ENCODE assay signal across 9 cellular contexts in the genomic region with DNA sequence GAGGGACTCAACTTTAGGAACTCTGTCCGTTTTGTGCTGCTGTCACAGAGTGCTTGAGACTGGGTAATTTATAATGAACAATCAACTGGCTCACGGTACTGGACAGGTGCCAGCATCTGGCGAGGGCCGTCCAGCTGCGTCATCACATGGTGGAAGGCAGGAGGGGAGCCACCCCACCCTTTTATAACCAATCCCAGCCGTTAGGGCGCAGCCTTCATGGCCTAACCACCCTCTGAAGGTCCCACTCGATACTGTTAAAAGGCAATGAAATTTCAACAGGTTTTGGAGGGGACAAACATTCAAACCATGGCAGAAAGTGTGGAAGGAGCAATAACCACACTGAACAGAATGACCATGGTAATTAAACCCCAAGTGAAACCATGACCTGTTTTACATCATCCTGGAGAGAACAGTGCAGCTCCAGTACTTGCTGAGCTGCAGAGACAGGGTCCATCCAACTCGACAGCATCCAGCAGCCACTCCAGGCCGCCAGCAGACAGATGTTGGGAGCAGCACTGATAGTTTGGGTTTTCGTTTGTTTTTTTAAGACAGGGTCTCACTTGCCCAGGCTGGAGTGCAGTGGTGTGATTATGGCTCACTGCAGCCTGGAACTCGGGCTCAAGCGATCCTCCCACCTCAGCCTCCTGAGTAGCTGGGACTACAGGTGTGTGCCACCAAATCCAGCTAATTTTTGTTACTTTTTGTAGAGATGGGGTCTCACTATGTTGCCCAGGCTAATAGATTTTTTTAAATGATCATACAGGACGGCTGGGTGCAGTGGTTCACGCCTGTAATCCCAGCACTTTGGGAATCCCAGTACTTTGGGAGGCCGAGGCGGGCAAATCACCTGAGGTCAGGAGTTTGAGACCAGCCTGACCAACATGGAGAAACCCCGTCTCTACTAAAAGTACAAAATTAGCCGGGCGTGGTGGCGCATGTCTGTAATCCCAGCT. TPM values are rescaled to one million over a fixed set of nuclear protein-coding genes. Genes with fewer than 3 reads are reported as not detected.
A peak's percentile ranks its signal among the peaks of the same experiment; 100 is the strongest.
DNase-seq lines count a peak whose midpoint lies in the region; ATAC-seq and TF ChIP-seq lines count a peak whose summit lies in the region.
"Had no signal": no experiment of that assay in that cellular context is flagged by ENCODE, and none has a peak within 500 bp of the region (broad histone marks: within the 10 kb centered on the region; RNA-seq: fewer than 3 reads in every experiment).

No MANE protein-coding gene starts in this region.

- RAD21 ChIA-PET in HCT116 (lab: Charles Lee; ENCODE audit: low non-redundant PET in 1 of 2, low total read pairs in 2 of 2, uncharacterized antibody in 2 of 2, unreplicated experiment in 2 of 2) = no interaction called here

- no peaks in the 10 kb centered on the region for H3K9me2 ChIP-seq in HCT116 (ENCODE audit: insufficient read depth)

- H3K9me3 ChIP-seq in HCT116 (ENCODE audit: control insufficient read depth in 1 of 2, insufficient read depth in 1 of 2, low read depth in 1 of 2, low read length in 2 of 2) = no peaks in the 10 kb centered on the region
- H3K9me3 ChIP-seq in RWPE2 (ENCODE audit: severe bottlenecking) = no peaks in the 10 kb centered on the region
- no peaks in the 10 kb centered on the region for H3K9me3 ChIP-seq in gastroesophageal sphincter
- H3K9me3 ChIP-seq in transverse colon = no peaks in the 10 kb centered on the region

- CTCF ChIA-PET in HCT116 (lab: Charles Lee) = interaction anchor here (1.2 kb wide), 1 partner anchor 11 kb away, joined by 3 read pairs; the partner anchor contains the start of gene CHMP6

- intact Hi-C loops in HCT116 (cut with micrococcal nuclease) = no loop called here
- intact Hi-C loops in transverse colon (cut with DNase I; ENCODE audit: low total_unique reads) = no loop called here

- WGBS in gastroesophageal sphincter (ENCODE audit: low coverage in 1 of 2), 2 donors = 16 to 49% methylated on average over 12 to 13 of the region's 21 CpGs
- 5 to 39% methylated on average over 11 to 21 of the region's 21 CpGs for WGBS in transverse colon (ENCODE audit: low coverage in 1 of 2), 2 donors

- POLR2A ChIA-PET in HCT116 (lab: Charles Lee) = no interaction called here

- ATAC-seq in HCT116 (peak; percentile 60), RWPE2 (ENCODE audit: low read depth) (peak; percentile 57), gastroesophageal sphincter (peak; percentile 60), HG03025 (IDR thresholded peaks at IDR 0.05; ENCODE audit: low FRiP score, unreplicated experiment) (no peak)

- DNase-seq in Ammon's horn (ENCODE audit: low spot score) (peak; percentile 61), HCT116 (ENCODE audit: low read depth, low spot score) (no peak), RWPE2 (ENCODE audit: low spot score) (no peak), transverse colon (peak; percentile 93), retina (no peak)
- DNase-seq in stimulated activated naive CD4-positive, alpha-beta T cell treated with Interleukin-2 at 50 U/mL for 16 hours (lab: John Stamatoyannopoulos, UW) = no peak
- DNase-seq: activated B cell treated with CpG ODN at 0.5 μM for 24 hours had no signal

- TF ChIP-seq EP300 in gastroesophageal sphincter (IDR thresholded peaks at IDR 0.05) (no peak), transverse colon (IDR thresholded peaks at IDR 0.05; ENCODE audit: low read depth) (peak; percentile 15)

- H3K27me3 ChIP-seq in HCT116 (ENCODE audit: insufficient read depth, low read length) (peaks cover 12% of the 10 kb centered on the region), RWPE2 (ENCODE audit: insufficient read depth, poor library complexity, severe bottlenecking) (peaks cover 40% of the 10 kb centered on the region), gastroesophageal sphincter (peaks cover 34% of the 10 kb centered on the region), transverse colon (peaks cover 33% of the 10 kb centered on the region)

- H3K79me2 ChIP-seq in HCT116 (ENCODE audit: insufficient read depth, low read length) = no peaks in the 10 kb centered on the region

- H3K4me2 ChIP-seq in HCT116 (ENCODE audit: low read length) = peak overlapping the region; percentile 30

- H4K20me1 ChIP-seq in HCT116 (ENCODE audit: insufficient read depth) = no peaks in the 10 kb centered on the region

- in situ Hi-C loops in transverse colon (cut with MboI; ENCODE audit: low pct_ligation_motif_present in 1 of 4, low pct_unique_long_range_greater_than_20kb in 1 of 4, low sequenced_read_pairs in 3 of 4) = no loop called here

- TSS peak; percentile 27 for BruUV-seq in HCT116 (replicated peaks; lab: Mats Ljungman, UMichigan)

- no peak overlapping the region for H3K27ac ChIP-seq in HCT116 (ENCODE audit: low read depth, low read length)
- no peak overlapping the region for H3K27ac ChIP-seq in RWPE2 (ENCODE audit: poor library complexity, severe bottlenecking)
- H3K27ac ChIP-seq in gastroesophageal sphincter = no peak overlapping the region
- H3K27ac ChIP-seq in transverse colon = peak overlapping the region; percentile 64 to 84 (median 80)

- TF ChIP-seq RAD21 in HCT116 (IDR thresholded peaks at IDR 0.05; ENCODE audit: low read depth) = no peak

- no peak overlapping the region for H2AFZ ChIP-seq in HCT116 (ENCODE audit: low read depth, low read length, poor library complexity, severe bottlenecking)

- TF ChIP-seq CTCF in HCT116 (IDR thresholded peaks at IDR 0.05 in 2 of 3, conservative IDR thresholded peaks at IDR 0.05 in 1 of 3; ENCODE audit: borderline replicate concordance in 1 of 3, insufficient read depth in 1 of 3, low read depth in 2 of 3, low read length in 2 of 3) = no peak
- TF ChIP-seq CTCF in RWPE2 (IDR thresholded peaks at IDR 0.05; ENCODE audit: poor library complexity, severe bottlenecking) = no peak
- no peak for TF ChIP-seq CTCF in gastroesophageal sphincter (IDR thresholded peaks at IDR 0.05)
- TF ChIP-seq CTCF in transverse colon (IDR thresholded peaks at IDR 0.05) = no peak

- H3K9ac ChIP-seq in HCT116 (ENCODE audit: low read length) = no peak overlapping the region

- H3K4me1 ChIP-seq in HCT116 (ENCODE audit: control insufficient read depth in 1 of 2, insufficient read depth in 2 of 2, low read length in 2 of 2) (peaks cover 8 to 16% of the 10 kb centered on the region in 2 experiments), RWPE2 (ENCODE audit: insufficient read depth, poor library complexity, severe bottlenecking) (peaks cover 7% of the 10 kb centered on the region), gastroesophageal sphincter (peaks cover 0 to 33% (median 12%) of the 10 kb centered on the region in 3 donors), transverse colon (peaks cover 27 to 54% (median 52%) of the 10 kb centered on the region in 4 donors)

- peaks cover 14% of the 10 kb centered on the region in 2 experiments; a peak in 3 of 4 replicates for H3K36me3 ChIP-seq in HCT116 (ENCODE audit: control insufficient read depth in 1 of 2, insufficient read depth in 2 of 2, low read length in 2 of 2)
- peaks cover 15% of the 10 kb centered on the region; the same call in 1 of the 2 replicates for H3K36me3 ChIP-seq in RWPE2 (ENCODE audit: low read depth)
- H3K36me3 ChIP-seq in gastroesophageal sphincter = peaks cover 0 to 27% of the 10 kb centered on the region in 2 donors
- peaks cover 0 to 17% (median 2%) of the 10 kb centered on the region in 4 donors for H3K36me3 ChIP-seq in transverse colon

- TF ChIP-seq POLR2A in HCT116 (IDR thresholded peaks at IDR 0.05; ENCODE audit: borderline replicate concordance, extremely low read depth, insufficient read depth, insufficient read length) (no peak), gastroesophageal sphincter (IDR thresholded peaks at IDR 0.05) (no peak), transverse colon (IDR thresholded peaks at IDR 0.05) (no peak)

- H3K4me3 ChIP-seq in HCT116 (replicated peaks in 1 of 2; ENCODE audit: low read depth in 1 of 2, low read length in 2 of 2) = no peak overlapping the region
- H3K4me3 ChIP-seq in RWPE2 (ENCODE audit: severe bottlenecking) = no peak overlapping the region
- H3K4me3 ChIP-seq in gastroesophageal sphincter = no peak overlapping the region
- no peak overlapping the region for H3K4me3 ChIP-seq in transverse colon

TF ChIP-seq in HCT116, 20 proteins besides CTCF, POLR2A, EP300 and RAD21:
- TF ChIP-seq CBX3 (IDR thresholded peaks at IDR 0.05; ENCODE audit: low read depth) (no peak), ZBTB33 (IDR thresholded peaks at IDR 0.05; ENCODE audit: extremely low read depth, insufficient replicate concordance, low read length) (no peak), SRF (IDR thresholded peaks at IDR 0.05; ENCODE audit: low read depth) (no peak), POLR2AphosphoS5 (IDR thresholded peaks at IDR 0.05; ENCODE audit: low read depth, low read length) (peak; percentile 30; the same call in 1 of the 2 replicates), EZH2 (IDR thresholded peaks at IDR 0.05) (no peak)

RNA-seq across cellular contexts. Expression of gene CHMP6, which starts 11.0 kb away (rescaled TPM):
- total RNA-seq in HCT116 (2021; ENCODE audit: unreplicated experiment) (22.0 TPM), gastroesophageal sphincter (10 to 100 TPM; 17.6 to 26.0 (median 19.0) TPM), transverse colon (100 to 1,000 TPM in 1 of 4 donors, 10 to 100 TPM in 3; 38.6 to 107 (median 41.7) TPM)
- 14.7 and 15.2 TPM in 2 replicates for polyA plus RNA-seq in HCT116 (2012)

RNA-seq across cellular contexts. Expression of gene BAIAP2, which starts 32.3 kb away (rescaled TPM):
- 105 TPM for total RNA-seq in HCT116 (2021; ENCODE audit: unreplicated experiment)
- 93.4 and 95.1 TPM in 2 replicates for polyA plus RNA-seq in HCT116 (2012)
- total RNA-seq in gastroesophageal sphincter = 10 to 100 TPM; 32.7 to 54.9 (median 40.6) TPM
- total RNA-seq in transverse colon = 10 to 100 TPM; 11.7 to 62.1 (median 39.6) TPM

Comparison
In these comparisons a context has a peak if more than half of its experiments do, and no peak if none do; other contexts are left out.
1. DNase-seq: peak in Ammon's horn (single experiment) and transverse colon (single experiment); none in HCT116 (single experiment), RWPE2 (single experiment), retina (single experiment) and stimulated activated naive CD4-positive, alpha-beta T cell treated with Interleukin-2 at 50 U/mL for 16 hours (single experiment).
2. H3K27ac ChIP-seq: peak in transverse colon (4 of 4); none in HCT116 (single experiment), RWPE2 (single experiment) and gastroesophageal sphincter (0 of 4).